8 cellular contexts compared by ENCODE assay signal in genomic region chr9:69223605-69224004, GRCh38. TPM values are rescaled to one million over a fixed set of nuclear protein-coding genes. Genes with fewer than 3 reads are reported as not detected.
A peak's percentile ranks its signal among the peaks of the same experiment; 100 is the strongest.
DNase-seq lines count a peak whose midpoint lies in the region; ATAC-seq and TF ChIP-seq lines count a peak whose summit lies in the region.

No MANE protein-coding gene starts in this region.

- WGBS in spleen, 5 donors: 78 to 94% (median 83%) methylated on average over 2 of the region's 2 CpGs
- 69% methylated on average over 2 of the region's 2 CpGs for WGBS in suprapubic skin

- H3K4me1 Mint-ChIP-seq in naive thymus-derived CD4-positive, alpha-beta T cell: no peaks in the 10 kb centered on the region

- POLR2A ChIA-PET in naive thymus-derived CD4-positive, alpha-beta T cell (lab: Charles Lee): interaction anchor here (0.7 kb wide), 1 partner anchor 10 kb away, joined by 4 read pairs; no protein-coding TSS in a partner anchor

- TF ChIP-seq EP300 in Ishikawa (IDR thresholded peaks at IDR 0.05; ENCODE audit: borderline replicate concordance) (no peak), suprapubic skin (IDR thresholded peaks at IDR 0.05) (no peak)

- no peak for DNase-seq in GM06990 (ENCODE audit: extremely low read depth, insufficient read length)
- peak; percentile 44 for DNase-seq in WERI-Rb-1
- DNase-seq in left cardiac atrium: no peak
- no peak for DNase-seq in spleen
- no peak for DNase-seq in suprapubic skin (ENCODE audit: low spot score in 2 of 2)
- DNase-seq in activated gamma-delta T cell (lab: John Stamatoyannopoulos, UW): no peak
- no peak for DNase-seq in naive thymus-derived CD4-positive, alpha-beta T cell

- H3K36me3 ChIP-seq in GM06990 (ENCODE audit: control insufficient read depth, insufficient read depth, low read length) (peaks cover 2% of the 10 kb centered on the region), WERI-Rb-1 (peaks cover 33% of the 10 kb centered on the region), spleen (peaks cover 0 to 73% (median 12%) of the 10 kb centered on the region in 6 donors), suprapubic skin (peaks cover 50% of the 10 kb centered on the region)
- peaks cover 0 to 9% (median 4%) of the 10 kb centered on the region in 3 experiments for H3K36me3 ChIP-seq in naive thymus-derived CD4-positive, alpha-beta T cell (ENCODE audit: control insufficient read depth in 2 of 3, insufficient read depth in 3 of 3, low read length in 3 of 3)

- no peak for TF ChIP-seq POLR2A in spleen (IDR thresholded peaks at IDR 0.05)
- TF ChIP-seq POLR2A in suprapubic skin (IDR thresholded peaks at IDR 0.05): no peak

- H3K4me3 ChIP-seq in GM06990 (replicated peaks; ENCODE audit: low read depth, low read length) (no peak overlapping the region), WERI-Rb-1 (ENCODE audit: low read depth, low read length) (no peak overlapping the region), spleen (no peak overlapping the region), suprapubic skin (no peak overlapping the region)
- no peak overlapping the region for H3K4me3 ChIP-seq in naive thymus-derived CD4-positive, alpha-beta T cell (ENCODE audit: low read length)

- H3K4me1 ChIP-seq in spleen: no peaks in the 10 kb centered on the region
- no peaks in the 10 kb centered on the region for H3K4me1 ChIP-seq in suprapubic skin
- H3K4me1 ChIP-seq in naive thymus-derived CD4-positive, alpha-beta T cell (ENCODE audit: control insufficient read depth in 2 of 2, insufficient read depth in 2 of 2, low read length in 2 of 2): no peaks in the 10 kb centered on the region

- H3K9me3 ChIP-seq in WERI-Rb-1 (ENCODE audit: severe bottlenecking) (no peaks in the 10 kb centered on the region), spleen (no peaks in the 10 kb centered on the region), suprapubic skin (no peaks in the 10 kb centered on the region)
- no peaks in the 10 kb centered on the region for H3K9me3 ChIP-seq in naive thymus-derived CD4-positive, alpha-beta T cell (ENCODE audit: control insufficient read depth in 2 of 3, low read length in 3 of 3)

- H3K27me3 ChIP-seq in GM06990 (replicated peaks; ENCODE audit: control insufficient read depth, insufficient read depth, low read length) (no peaks in the 10 kb centered on the region), WERI-Rb-1 (ENCODE audit: insufficient read depth, low read depth, severe bottlenecking) (no peaks in the 10 kb centered on the region), spleen (replicated peaks in 1 of 7) (no peaks in the 10 kb centered on the region), suprapubic skin (no peaks in the 10 kb centered on the region)
- H3K27me3 ChIP-seq in naive thymus-derived CD4-positive, alpha-beta T cell (ENCODE audit: control insufficient read depth in 2 of 2, insufficient read depth in 2 of 2, low read length in 2 of 2): no peaks in the 10 kb centered on the region

- intact Hi-C loops in left cardiac atrium (cut with DNase I): loop anchor here in 1 of 2 donors (10.0 kb wide), 1 partner anchor 101 kb away; the partner anchor contains the start of gene ENTREP1
- intact Hi-C loops in spleen (cut with DNase I; ENCODE audit: low total_unique reads): no loop called here
- intact Hi-C loops in naive thymus-derived CD4-positive, alpha-beta T cell (cut with micrococcal nuclease): no loop called here

- CTCF ChIA-PET in naive thymus-derived CD4-positive, alpha-beta T cell (lab: Charles Lee): interaction anchor here (0.7 kb wide), 1 partner anchor 46 kb away, joined by 3 read pairs; no protein-coding TSS in a partner anchor

- TF ChIP-seq CTCF in GM06990 (IDR thresholded peaks at IDR 0.05; ENCODE audit: insufficient read depth, low read length, poor library complexity, severe bottlenecking) (peak; percentile 78), WERI-Rb-1 (IDR thresholded peaks at IDR 0.05; ENCODE audit: low read depth, low read length) (peak; percentile 87), spleen (IDR thresholded peaks at IDR 0.05 in 8 of 11, conservative IDR thresholded peaks at IDR 0.05 in 3 of 11) (peak in 7 of 11 experiments; percentile 16 to 58 (median 35)), suprapubic skin (IDR thresholded peaks at IDR 0.05) (peak in 1 of 2 donors; percentile 57)

- no peaks in the 10 kb centered on the region for H3K27me3 Mint-ChIP-seq in naive thymus-derived CD4-positive, alpha-beta T cell

- no peak overlapping the region for H3K27ac ChIP-seq in WERI-Rb-1
- no peak overlapping the region for H3K27ac ChIP-seq in spleen
- H3K27ac ChIP-seq in suprapubic skin: no peak overlapping the region
- no peak overlapping the region for H3K27ac ChIP-seq in naive thymus-derived CD4-positive, alpha-beta T cell (ENCODE audit: low read depth, low read length)

- peak; percentile 75 to 78 for ATAC-seq in left cardiac atrium
- no peak for ATAC-seq in naive thymus-derived CD4-positive, alpha-beta T cell

- TF ChIP-seq RAD21 in Ishikawa (IDR thresholded peaks at IDR 0.05; ENCODE audit: low read depth): peak; percentile 54

- H3K4me3 Mint-ChIP-seq in naive thymus-derived CD4-positive, alpha-beta T cell: no peak overlapping the region

- peaks cover 5 to 32% (median 20%) of the 10 kb centered on the region in 5 donors for H3K36me3 Mint-ChIP-seq in naive thymus-derived CD4-positive, alpha-beta T cell

- H3K9me3 Mint-ChIP-seq in naive thymus-derived CD4-positive, alpha-beta T cell: no peaks in the 10 kb centered on the region

- H3K27ac Mint-ChIP-seq in naive thymus-derived CD4-positive, alpha-beta T cell: no peak overlapping the region

TF ChIP-seq in Ishikawa, 13 proteins besides CTCF, POLR2A, EP300 and RAD21:
- TF ChIP-seq TAF1 (IDR thresholded peaks at IDR 0.05; ENCODE audit: low read depth): no peak
- TF ChIP-seq TEAD4 (IDR thresholded peaks at IDR 0.05): peak; percentile 35; the same call in 1 of the 2 replicates
- TF ChIP-seq, protein P1, sequence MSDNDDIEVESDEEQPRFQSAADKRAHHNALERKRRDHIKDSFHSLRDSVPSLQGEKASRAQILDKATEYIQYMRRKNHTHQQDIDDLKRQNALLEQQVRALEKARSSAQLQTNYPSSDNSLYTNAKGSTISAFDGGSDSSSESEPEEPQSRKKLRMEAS (IDR thresholded peaks at IDR 0.05): no peak
TF ChIP-seq in Ishikawa: peak in this region for 1.

RNA-seq across cellular contexts. Expression of gene TJP2, which starts 49.5 kb away (rescaled TPM):
- total RNA-seq in left cardiac atrium: 10 to 100 TPM; 46.2 to 51.6 TPM
- 10 to 100 TPM; 11.3 to 20.5 (median 16.1) TPM for total RNA-seq in spleen
- 1 to 10 TPM; 2.9 to 5.6 (median 5.2) TPM for polyA plus RNA-seq in spleen
- 100 to 1,000 TPM in 3 of 4 donors, 10 to 100 TPM in 1; 96.3 to 240 (median 117) TPM for total RNA-seq in suprapubic skin
- total RNA-seq in naive thymus-derived CD4-positive, alpha-beta T cell: 10 to 100 TPM; 10.5 to 27.3 (median 23.0) TPM
- 10 to 100 TPM in 1 of 2 donors, 1 to 10 TPM in 1; 1.6 to 10.3 TPM for polyA plus RNA-seq in naive thymus-derived CD4-positive, alpha-beta T cell
